ENCODE assay signal across 22 cellular contexts in genomic region chr2:3527886-3528785, GRCh38. TPM values are rescaled to one million over a fixed set of nuclear protein-coding genes. Genes with fewer than 3 reads are reported as not detected.
DNase-seq lines count a peak whose midpoint lies in the region; ATAC-seq, FAIRE-seq and TF ChIP-seq lines count a peak whose summit lies in the region.
"Had no signal": no experiment of that assay in that cellular context is flagged by ENCODE, and none has a peak within 500 bp of the region (broad histone marks: within the 10 kb centered on the region; RNA-seq: fewer than 3 reads in every experiment).

No MANE protein-coding gene starts in this region.

- H3K27ac ChIP-seq in HCT116 (ENCODE audit: low read depth, low read length) (no peak overlapping the region; the same call in 1 of the 2 replicates), H1 (ENCODE audit: low read depth, low read length) (no peak overlapping the region), tibial nerve (no peak overlapping the region), stomach (no peak overlapping the region)
- H3K27ac ChIP-seq: 22Rv1, epithelial cell of prostate, hepatocyte, left ventricle myocardium inferior had no signal

- H3K9me3 ChIP-seq in HCT116 (ENCODE audit: control insufficient read depth in 1 of 2, insufficient read depth in 1 of 2, low read depth in 1 of 2, low read length in 2 of 2) (no peaks in the 10 kb centered on the region; a peak in 1 of 4 replicates), H1 (ENCODE audit: insufficient read depth in 2 of 2, low read depth in 1 of 2, low read length in 1 of 2) (no peaks in the 10 kb centered on the region; a peak in 1 of 4 replicates), tibial nerve (no peaks in the 10 kb centered on the region), stomach (no peaks in the 10 kb centered on the region)
- H3K9me3 ChIP-seq: Caco-2, left ventricle myocardium inferior had no signal

- POLR2A ChIA-PET in HCT116 (lab: Charles Lee) = no interaction called here
- POLR2A ChIA-PET in H1 (lab: Charles Lee; ENCODE audit: partially characterized antibody) = interaction anchor here (0.9 to 2.3 kb wide), 6 partner anchors 9 to 122 kb away, joined by 3 to 11 read pairs (median 5); partner anchors contain the start of genes ADI1 and RPS7

- no peak for FAIRE-seq in H1 (lab: Jason Lieb, UNC)

- H3K4me3 Mint-ChIP-seq in osteocyte (ENCODE audit: unreplicated experiment) = no peak overlapping the region
- H3K4me3 Mint-ChIP-seq: activated CD4-positive, alpha-beta T cell treated with anti-CD3 and anti-CD28 coated beads for 36 hours; immature natural killer cell; neural crest cell; T-helper 1 cell treated with Interleukin-12 subunit alpha and Interleukin-12 subunit beta and Interleukin-4 antibody, amounts not matched to agents 30 μg/mL and 1 μg/mL, for 36 hours had no signal

- TF ChIP-seq CTCF in HCT116 (IDR thresholded peaks at IDR 0.05 in 2 of 3, conservative IDR thresholded peaks at IDR 0.05 in 1 of 3; ENCODE audit: borderline replicate concordance in 1 of 3, insufficient read depth in 1 of 3, low read depth in 2 of 3, low read length in 2 of 3) = no peak
- no peak for TF ChIP-seq CTCF in H1 (IDR thresholded peaks at IDR 0.05; ENCODE audit: control extremely low read depth in 1 of 3, insufficient read depth in 1 of 3, low read depth in 1 of 3, low read length in 3 of 3)
- TF ChIP-seq CTCF in osteocyte (IDR thresholded peaks at IDR 0.05) = no peak
- TF ChIP-seq CTCF in tibial nerve (IDR thresholded peaks at IDR 0.05) = no peak
- no peak for TF ChIP-seq CTCF in stomach (IDR thresholded peaks at IDR 0.05)

- H3K9me2 ChIP-seq in HCT116 (ENCODE audit: insufficient read depth) = no peaks in the 10 kb centered on the region

- H4K20me1 ChIP-seq in HCT116 (ENCODE audit: insufficient read depth) (no peaks in the 10 kb centered on the region), H1 (replicated peaks in 1 of 2; ENCODE audit: control insufficient read depth in 1 of 2, insufficient read depth in 2 of 2, low read length in 2 of 2) (peaks cover 0 to 9% of the 10 kb centered on the region in 2 experiments)

- H3K27me3 Mint-ChIP-seq in osteocyte (ENCODE audit: unreplicated experiment) = no peaks in the 10 kb centered on the region
- H3K27me3 Mint-ChIP-seq: activated CD4-positive, alpha-beta T cell treated with anti-CD3 and anti-CD28 coated beads for 36 hours had no signal

- peak overlapping the region; percentile 98 for H4K91ac ChIP-seq in H1 (replicated peaks; ENCODE audit: insufficient read length, low read length)

- TF ChIP-seq RAD21 in HCT116 (IDR thresholded peaks at IDR 0.05; ENCODE audit: low read depth) (no peak), H1 (IDR thresholded peaks at IDR 0.05 in 1 of 2, conservative IDR thresholded peaks at IDR 0.05 in 1 of 2; ENCODE audit: low read depth in 2 of 2, low read length in 2 of 2) (no peak)

- H3K27me3 ChIP-seq in HCT116 (ENCODE audit: insufficient read depth, low read length) = no peaks in the 10 kb centered on the region
- H3K27me3 ChIP-seq in H1 (replicated peaks in 1 of 4; ENCODE audit: control insufficient read depth in 3 of 4, extremely low read depth in 1 of 4, insufficient read depth in 3 of 4, low read length in 3 of 4) = no peaks in the 10 kb centered on the region
- no peaks in the 10 kb centered on the region for H3K27me3 ChIP-seq in tibial nerve
- no peaks in the 10 kb centered on the region for H3K27me3 ChIP-seq in stomach
- H3K27me3 ChIP-seq: hepatocyte had no signal

- no peak overlapping the region for H2AFZ ChIP-seq in HCT116 (ENCODE audit: low read depth, low read length, poor library complexity, severe bottlenecking)
- H2AFZ ChIP-seq in H1 (ENCODE audit: low read length) = no peak overlapping the region
- H2AFZ ChIP-seq: hepatocyte had no signal

- peak overlapping the region; percentile 100 for H3K56ac ChIP-seq in H1 (replicated peaks; ENCODE audit: insufficient read length, low read depth, low read length)

- H3K36me3 ChIP-seq in HCT116 (ENCODE audit: control insufficient read depth in 1 of 2, insufficient read depth in 2 of 2, low read length in 2 of 2) (no peaks in the 10 kb centered on the region), H1 (ENCODE audit: control insufficient read depth in 2 of 4, insufficient read depth in 4 of 4, low read length in 3 of 4) (no peaks in the 10 kb centered on the region; a peak in 1 of 8 replicates), tibial nerve (peaks cover 0 to 29% (median 0%) of the 10 kb centered on the region in 3 donors), stomach (peaks cover 0 to 9% (median 0%) of the 10 kb centered on the region in 4 donors)

- no peak overlapping the region for H3K27ac Mint-ChIP-seq in osteocyte (ENCODE audit: unreplicated experiment)
- H3K27ac Mint-ChIP-seq: activated CD4-positive, alpha-beta T cell treated with anti-CD3 and anti-CD28 coated beads for 36 hours; activated naive CD4-positive, alpha-beta T cell treated with anti-CD3 and anti-CD28 coated beads, Interleukin-2, amount 50 U/mL, for 72 hours; immature natural killer cell; T-helper 1 cell treated with Interleukin-12 subunit alpha and Interleukin-12 subunit beta and Interleukin-4 antibody, amounts not matched to agents 30 μg/mL and 1 μg/mL, for 36 hours had no signal

- H2BK5ac ChIP-seq in H1 (ENCODE audit: low read depth, low read length) = peak overlapping the region; percentile 25; the same call in 1 of the 2 replicates

- intact Hi-C loops in HCT116 (cut with micrococcal nuclease) = no loop called here
- intact Hi-C loops in stomach (cut with DNase I; ENCODE audit: low total_unique reads) = no loop called here

- H2BK20ac ChIP-seq in H1 (ENCODE audit: low read length) = no peak overlapping the region

- no peak for TF ChIP-seq EP300 in H1 (IDR thresholded peaks at IDR 0.05; ENCODE audit: borderline replicate concordance in 1 of 2, low read depth in 2 of 2, low read length in 2 of 2)
- no peak for TF ChIP-seq EP300 in tibial nerve (IDR thresholded peaks at IDR 0.05)
- TF ChIP-seq EP300 in stomach (IDR thresholded peaks at IDR 0.05) = no peak

- H3K36me3 Mint-ChIP-seq in osteocyte (ENCODE audit: unreplicated experiment) = peaks cover 2% of the 10 kb centered on the region
- H3K36me3 Mint-ChIP-seq: activated naive CD4-positive, alpha-beta T cell treated with anti-CD3 and anti-CD28 coated beads, Interleukin-2, amount 50 U/mL, for 72 hours had no signal

- no peak overlapping the region for H3K18ac ChIP-seq in H1 (ENCODE audit: extremely low read depth, low read length)

- peak overlapping the region; percentile 33; the same call in 1 of the 2 replicates for H2BK15ac ChIP-seq in H1 (ENCODE audit: low read length)

- peak; percentile 28 for DNase-seq in DMS 273 (lab: John Stamatoyannopoulos, UW; ENCODE audit: unreplicated experiment)
- DNase-seq in DMS 273 treated with DMSO at 0.1 percent for 48 hours (lab: John Stamatoyannopoulos, UW) = no peak
- DNase-seq in HCT116 (ENCODE audit: low read depth, low spot score) = no peak
- peak in 1 of 2 experiments; percentile 32 for DNase-seq in H1 (ENCODE audit: low read depth in 1 of 2, low spot score in 2 of 2)
- peak; percentile 83 for DNase-seq in osteocyte (ENCODE audit: extremely low spot score, unreplicated experiment)
- DNase-seq in tibial nerve (ENCODE audit: low spot score in 2 of 2) = no peak
- DNase-seq in stomach = no peak
- DNase-seq: activated CD4-positive, alpha-beta T cell treated with anti-CD3 and anti-CD28 coated beads for 36 hours; Caco-2; foreskin fibroblast; immature natural killer cell; left ventricle myocardium inferior; NCI-H1105; NCI-H2081 treated with DMSO at 0.1 percent for 48 hours; NCI-H446 had no signal

- H3K9ac ChIP-seq in HCT116 (ENCODE audit: low read length) (no peak overlapping the region), H1 (replicated peaks in 1 of 4; ENCODE audit: extremely low read depth in 1 of 4, low read depth in 3 of 4, low read length in 3 of 4) (peak overlapping the region in 1 of 4 experiments; percentile 45; a peak in 2 of 7 replicates)

- RAD21 ChIA-PET in HCT116 (lab: Charles Lee; ENCODE audit: low non-redundant PET in 1 of 2, low total read pairs in 2 of 2, uncharacterized antibody in 2 of 2, unreplicated experiment in 2 of 2) = no interaction called here

- no peaks in the 10 kb centered on the region for H3K79me1 ChIP-seq in H1 (ENCODE audit: low read depth, low read length)

- peak overlapping the region; percentile 91 for H3K4ac ChIP-seq in H1 (replicated peaks; ENCODE audit: insufficient read length, low read depth, low read length)

- peak overlapping the region; percentile 94 for H3K23ac ChIP-seq in H1 (ENCODE audit: insufficient read length)

- TF ChIP-seq POLR2A in HCT116 (IDR thresholded peaks at IDR 0.05; ENCODE audit: borderline replicate concordance, extremely low read depth, insufficient read depth, insufficient read length) = no peak
- TF ChIP-seq POLR2A in H1 (IDR thresholded peaks at IDR 0.05; ENCODE audit: control extremely low read depth in 1 of 2, low read depth in 2 of 2, low read length in 2 of 2) = no peak
- no peak for TF ChIP-seq POLR2A in tibial nerve (IDR thresholded peaks at IDR 0.05)
- no peak for TF ChIP-seq POLR2A in stomach (IDR thresholded peaks at IDR 0.05)

- H3K4me1 Mint-ChIP-seq in osteocyte (ENCODE audit: unreplicated experiment) = peaks cover 12% of the 10 kb centered on the region
- H3K4me1 Mint-ChIP-seq: activated CD4-positive, alpha-beta T cell treated with anti-CD3 and anti-CD28 coated beads for 36 hours; immature natural killer cell; neural crest cell had no signal

- 93% methylated on average over 39 of the region's 40 CpGs; no CpG with 5 or more reads in 1 of the 2 experiments for WGBS in H1 (ENCODE audit: extremely low coverage in 1 of 2, insufficient coverage in 1 of 2, insufficient read length in 1 of 2, insufficient replicate concordance in 2 of 2, low coverage in 1 of 2, low lambda C conversion rate in 2 of 2, missing lambda C conversion rate in 1 of 2), 2 experiments
- 80 to 81% methylated on average over 37 to 40 of the region's 40 CpGs for WGBS in tibial nerve, 2 donors
- WGBS in stomach, 5 donors = 84 to 91% (median 89%) methylated on average over 26 to 40 of the region's 40 CpGs

- H3K4me1 ChIP-seq in HCT116 (ENCODE audit: control insufficient read depth in 1 of 2, insufficient read depth in 2 of 2, low read length in 2 of 2) = peaks cover 0 to 5% of the 10 kb centered on the region in 2 experiments; a peak in 1 of 4 replicates
- peaks cover 0 to 4% (median 0%) of the 10 kb centered on the region in 4 experiments; a peak in 1 of 7 replicates for H3K4me1 ChIP-seq in H1 (replicated peaks in 1 of 4; ENCODE audit: control insufficient read depth in 3 of 4, insufficient read depth in 4 of 4, low read length in 3 of 4)
- peaks cover 0 to 15% (median 5%) of the 10 kb centered on the region in 4 donors for H3K4me1 ChIP-seq in tibial nerve
- H3K4me1 ChIP-seq in stomach = peaks cover 19 to 42% (median 33%) of the 10 kb centered on the region in 4 donors

- peaks cover 13% of the 10 kb centered on the region for H3K23me2 ChIP-seq in H1 (ENCODE audit: low read depth, low read length)

- CTCF ChIA-PET in HCT116 (lab: Charles Lee) = no interaction called here
- CTCF ChIA-PET in H1 (lab: Charles Lee; ENCODE audit: partially characterized antibody) = interaction anchor here (0.9 to 1.1 kb wide), 3 partner anchors 9 to 34 kb away, joined by 3 read pairs; no protein-coding TSS in a partner anchor

- H4K8ac ChIP-seq in H1 (ENCODE audit: extremely low read depth, insufficient read depth, low read length) = peak overlapping the region; percentile 71; the same call in 1 of the 2 replicates

- peak overlapping the region; percentile 94 for H3K14ac ChIP-seq in H1 (ENCODE audit: insufficient read length)

- no peaks in the 10 kb centered on the region for H3K9me3 Mint-ChIP-seq in osteocyte (ENCODE audit: unreplicated experiment)
- H3K9me3 Mint-ChIP-seq: activated naive CD4-positive, alpha-beta T cell treated with anti-CD3 and anti-CD28 coated beads, Interleukin-2, amount 50 U/mL, for 72 hours; immature natural killer cell; neural crest cell; T-helper 1 cell treated with Interleukin-12 subunit alpha and Interleukin-12 subunit beta and Interleukin-4 antibody, amounts not matched to agents 30 μg/mL and 1 μg/mL, for 36 hours had no signal

- H3K4me3 ChIP-seq in HCT116 (replicated peaks in 1 of 2; ENCODE audit: low read depth in 1 of 2, low read length in 2 of 2) = no peak overlapping the region
- H3K4me3 ChIP-seq in H1 (ENCODE audit: extremely low read depth in 1 of 4, insufficient read depth in 2 of 4, low read depth in 3 of 4, low read length in 4 of 4) = no peak overlapping the region
- no peak overlapping the region for H3K4me3 ChIP-seq in tibial nerve
- H3K4me3 ChIP-seq in stomach = no peak overlapping the region
- H3K4me3 ChIP-seq: hepatocyte, left ventricle myocardium inferior had no signal

- peak overlapping the region; percentile 98; the same call in 1 of the 2 replicates for H2AK5ac ChIP-seq in H1 (ENCODE audit: low read depth, low read length)

- ATAC-seq in HCT116 (peak; percentile 24; the same call in 1 of the 2 replicates), GM18520 (IDR thresholded peaks at IDR 0.05; ENCODE audit: unreplicated experiment) (no peak)
- ATAC-seq: activated CD4-positive, alpha-beta T cell treated with anti-CD3 and anti-CD28 coated beads for 36 hours had no signal

- no peaks in the 10 kb centered on the region for H3K79me2 ChIP-seq in HCT116 (ENCODE audit: insufficient read depth, low read length)
- peaks cover 0 to 7% of the 10 kb centered on the region in 2 experiments; a peak in 1 of 4 replicates for H3K79me2 ChIP-seq in H1 (ENCODE audit: control insufficient read depth in 1 of 2, insufficient read depth in 2 of 2, low read length in 2 of 2)
- H3K79me2 ChIP-seq: hepatocyte had no signal

- H4K5ac ChIP-seq in H1 (ENCODE audit: insufficient read length, low read depth, low read length) = peak overlapping the region; percentile 21

- H2BK12ac ChIP-seq in H1 (ENCODE audit: low read depth, low read length) = peak overlapping the region; percentile 6; the same call in 1 of the 2 replicates

- peak overlapping the region; percentile 33 for H2BK120ac ChIP-seq in H1 (replicated peaks; ENCODE audit: low read depth, low read length)

- H3K4me2 ChIP-seq in HCT116 (ENCODE audit: low read length) (no peak overlapping the region), H1 (ENCODE audit: insufficient read depth in 1 of 2, low read depth in 2 of 2, low read length in 2 of 2) (no peak overlapping the region)
- H3K4me2 ChIP-seq: hepatocyte had no signal

- no TSS peak for BruUV-seq in HCT116 (replicated peaks; lab: Mats Ljungman, UMichigan)

RNA-seq across cellular contexts. Expression of gene ADI1, which starts 8.8 kb away (rescaled TPM):
- total RNA-seq in HCT116 (2021; ENCODE audit: unreplicated experiment) (27.0 TPM), osteocyte (48.5 and 54.0 TPM in 2 replicates), tibial nerve (100 to 1,000 TPM in 3 of 4 donors, 10 to 100 TPM in 1; 51.9 to 112 (median 106) TPM), stomach (10 to 100 TPM; 25.1 to 67.7 (median 56.2) TPM)
- polyA plus RNA-seq in HCT116 (2012) = 14.9 and 20.5 TPM in 2 replicates
- total RNA-seq in H1 (2021; fragmentation: NEBNext Ultra II Directional; extraction: Animal tissue kit (Norgen Biotek cat#: 25700)) = 32.7 and 40.2 TPM in 2 replicates
- polyA plus RNA-seq in H1 (2011; rRNA removed) (12.2 and 13.7 TPM in 2 replicates), stomach (100 to 1,000 TPM in 2 of 3 donors, 10 to 100 TPM in 1; 78.3 to 124 (median 110) TPM)
- 19.4 TPM for polyA plus RNA-seq in H1 (2011; cell fraction: cytosol; rRNA removed)
- polyA plus RNA-seq in H1 (2011; cell fraction: nucleus; rRNA removed) = 11.4 TPM
- 20.8 to 26.7 TPM (median 24.0 TPM) in 4 replicates for polyA plus RNA-seq in H1 (2012, experiment 1 of 2)
- 30.1 TPM for polyA plus RNA-seq in H1 (2012, experiment 2 of 2)
- polyA plus RNA-seq in H1 (2013, experiment 1 of 2) = 25.8 TPM
- 25.8 TPM for polyA plus RNA-seq in H1 (2013, experiment 2 of 2)
- polyA minus RNA-seq in H1 (2011; rRNA and poly(A)+ RNA removed) = 10.3 and 10.4 TPM in 2 replicates
- 8.7 TPM for polyA minus RNA-seq in H1 (2011; cell fraction: cytosol; rRNA and poly(A)+ RNA removed)
- 6.1 TPM for polyA minus RNA-seq in H1 (2011; cell fraction: nucleus; rRNA and poly(A)+ RNA removed)

RNA-seq across cellular contexts. Expression of gene RNASEH1, which starts 30.0 kb away (rescaled TPM):
- total RNA-seq in HCT116 (2021; ENCODE audit: unreplicated experiment) (38.2 TPM), osteocyte (24.6 and 25.5 TPM in 2 replicates), tibial nerve (10 to 100 TPM; 21.6 to 31.0 (median 26.1) TPM), stomach (10 to 100 TPM in 3 of 5 donors, 1 to 10 TPM in 2; 1.7 to 32.1 (median 13.6) TPM)
- polyA plus RNA-seq in HCT116 (2012) = 20.6 and 23.2 TPM in 2 replicates
- 40.8 and 42.7 TPM in 2 replicates for total RNA-seq in H1 (2021; fragmentation: NEBNext Ultra II Directional; extraction: Animal tissue kit (Norgen Biotek cat#: 25700))
- polyA plus RNA-seq in H1 (2011; rRNA removed) (11.7 and 13.9 TPM in 2 replicates), stomach (10 to 100 TPM in 1 of 3 donors, 1 to 10 TPM in 2; 4.6 to 13.9 (median 7.9) TPM)
- polyA plus RNA-seq in H1 (2011; cell fraction: cytosol; rRNA removed) = 22.5 TPM
- 15.1 TPM for polyA plus RNA-seq in H1 (2011; cell fraction: nucleus; rRNA removed)
- polyA plus RNA-seq in H1 (2012, experiment 1 of 2) = 31.8 to 34.8 TPM (median 33.6 TPM) in 4 replicates
- polyA plus RNA-seq in H1 (2012, experiment 2 of 2) = 9.2 TPM
- polyA plus RNA-seq in H1 (2013, experiment 1 of 2) = 30.0 TPM
- polyA plus RNA-seq in H1 (2013, experiment 2 of 2) = 30.4 TPM
- 11.2 and 11.5 TPM in 2 replicates for polyA minus RNA-seq in H1 (2011; rRNA and poly(A)+ RNA removed)
- 21.4 TPM for polyA minus RNA-seq in H1 (2011; cell fraction: cytosol; rRNA and poly(A)+ RNA removed)
- polyA minus RNA-seq in H1 (2011; cell fraction: nucleus; rRNA and poly(A)+ RNA removed) = 21.8 TPM

RNA-seq across cellular contexts. Expression of gene RPS7, which starts 46.9 kb away (rescaled TPM):
- total RNA-seq in HCT116 (2021; ENCODE audit: unreplicated experiment) (1,694 TPM), osteocyte (1,082 and 1,101 TPM in 2 replicates), tibial nerve (1,000 to 10,000 TPM; 2,343 to 3,332 (median 3,117) TPM), stomach (1,000 to 10,000 TPM; 1,571 to 2,461 (median 2,078) TPM)
- polyA plus RNA-seq in HCT116 (2012) = 1,040 and 1,126 TPM in 2 replicates
- 1,867 and 1,891 TPM in 2 replicates for total RNA-seq in H1 (2021; fragmentation: NEBNext Ultra II Directional; extraction: Animal tissue kit (Norgen Biotek cat#: 25700))
- polyA plus RNA-seq in H1 (2011; rRNA removed) (765 and 1,314 TPM in 2 replicates), stomach (1,000 to 10,000 TPM; 3,068 to 4,006 (median 3,110) TPM)
- 1,935 TPM for polyA plus RNA-seq in H1 (2011; cell fraction: cytosol; rRNA removed)
- 982 TPM for polyA plus RNA-seq in H1 (2011; cell fraction: nucleus; rRNA removed)
- 1,519 to 2,491 TPM (median 1,703 TPM) in 4 replicates for polyA plus RNA-seq in H1 (2012, experiment 1 of 2)
- polyA plus RNA-seq in H1 (2012, experiment 2 of 2) = 1,600 TPM
- polyA plus RNA-seq in H1 (2013, experiment 1 of 2) = 4,759 TPM
- 4,618 TPM for polyA plus RNA-seq in H1 (2013, experiment 2 of 2)
- polyA minus RNA-seq in H1 (2011; rRNA and poly(A)+ RNA removed) = 203 and 227 TPM in 2 replicates
- polyA minus RNA-seq in H1 (2011; cell fraction: cytosol; rRNA and poly(A)+ RNA removed) = 340 TPM
- 248 TPM for polyA minus RNA-seq in H1 (2011; cell fraction: nucleus; rRNA and poly(A)+ RNA removed)

Comparison
In these comparisons a context has a peak if more than half of its experiments do, and no peak if none do; other contexts are left out.
1. DNase-seq: peak in DMS 273 (single experiment) and osteocyte (single experiment); none in DMS 273 treated with DMSO at 0.1 percent for 48 hours (single experiment), HCT116 (single experiment), tibial nerve (0 of 2) and stomach (single experiment).